Comparison of ENCODE assay signal across 20 cellular contexts in genomic region chr2:28117104-28117596, GRCh38.
DNase-seq lines count a peak whose midpoint lies in the region; ATAC-seq, FAIRE-seq and TF ChIP-seq lines count a peak whose summit lies in the region.
"Had no signal": no experiment of that assay in that cellular context is flagged by ENCODE, and none has a peak within 500 bp of the region (broad histone marks: within the 10 kb centered on the region; RNA-seq: fewer than 3 reads in every experiment).

No MANE protein-coding gene starts in this region.

- no peaks in the 10 kb centered on the region for H4K20me1 ChIP-seq in HepG2 (ENCODE audit: insufficient read depth, low read length)
- no peaks in the 10 kb centered on the region for H4K20me1 ChIP-seq in astrocyte (ENCODE audit: insufficient read depth, low read length)

- TF ChIP-seq EP300 in HepG2 (IDR thresholded peaks at IDR 0.05; ENCODE audit: low read depth in 2 of 2, low read length in 2 of 2) (peak in 1 of 2 experiments; percentile 56; a peak in 2 of 4 replicates), HepG2 (CRISPR knock-in tag; IDR thresholded peaks at IDR 0.05; ENCODE audit: borderline replicate concordance) (peak; percentile 68; the same call in 1 of the 2 replicates)

- peak; percentile 92 for DNase-seq in HepG2 (ENCODE audit: low spot score)
- no peak for DNase-seq in right lobe of liver
- peak; percentile 39 for DNase-seq in astrocyte (ENCODE audit: low read depth)
- DNase-seq in left lung: peak in 1 of 2 donors; percentile 35
- DNase-seq in urothelium cell line (ENCODE audit: low spot score): no peak
- DNase-seq: activated CD4-positive, alpha-beta T cell treated with anti-CD3 and anti-CD28 coated beads for 48 hours; activated effector memory CD4-positive, alpha-beta T cell treated with Interleukin-2 at 50 U/mL for 16 hours; DMS79 treated with DMSO at 0.1 percent for 48 hours; naive thymus-derived CD8-positive, alpha-beta T cell; NCI-H2029; spleen; stimulated activated CD4-positive, alpha-beta T cell treated with anti-CD3 and anti-CD28 coated beads, Interleukin-4, amount 100 ng/mL, for 4 hours; SW 1271 had no signal

- peaks cover 13% of the 10 kb centered on the region for H3K4me1 Mint-ChIP-seq in astrocyte (ENCODE audit: low read depth, unreplicated experiment)

- peaks cover 5% of the 10 kb centered on the region for H3K36me3 Mint-ChIP-seq in astrocyte (ENCODE audit: low read depth, unreplicated experiment)

- TF ChIP-seq POLR2A in HepG2 (IDR thresholded peaks at IDR 0.05; ENCODE audit: insufficient read depth in 1 of 2, low read depth in 2 of 2, low read length in 2 of 2) (no peak), right lobe of liver (IDR thresholded peaks at IDR 0.05) (no peak)

- POLR2A ChIA-PET in HepG2 (lab: Yijun Ruan, JAX): interaction anchor here (0.9 to 1.4 kb wide), 2 partner anchors 15 to 19 kb away, joined by 3 to 6 read pairs; no protein-coding TSS in a partner anchor

- CTCF ChIA-PET in HepG2 (lab: Yijun Ruan, JAX; ENCODE audit: low intra/inter-chr PET ratio, low total read pairs): no interaction called here

- 3% methylated on average over 2 of the region's 2 CpGs for WGBS in HepG2 (ENCODE audit: low lambda C conversion rate)
- 45% methylated on average over 2 of the region's 2 CpGs for WGBS in right lobe of liver (ENCODE audit: insufficient coverage, low coverage, low lambda C conversion rate, missing lambda C conversion rate)

- ATAC-seq in HepG2 (peak; percentile 100), right lobe of liver (no peak), left lung (peak; percentile 98), GM19467 (IDR thresholded peaks at IDR 0.05; ENCODE audit: unreplicated experiment) (no peak), GM19328 (IDR thresholded peaks at IDR 0.05; ENCODE audit: unreplicated experiment) (no peak), GM21526 (IDR thresholded peaks at IDR 0.05; ENCODE audit: low FRiP score, unreplicated experiment) (no peak)
- ATAC-seq: esophagus mucosa; naive thymus-derived CD8-positive, alpha-beta T cell had no signal

- intact Hi-C loops in HepG2 (cut with micrococcal nuclease; ENCODE audit: unreplicated experiment): no loop called here
- intact Hi-C loops in right lobe of liver (cut with DNase I): no loop called here
- intact Hi-C loops in left lung (cut with DNase I): no loop called here

- H3K9me3 Mint-ChIP-seq in astrocyte (ENCODE audit: unreplicated experiment): peaks cover 8% of the 10 kb centered on the region
- H3K9me3 Mint-ChIP-seq: central memory CD8-positive, alpha-beta T cell; naive thymus-derived CD8-positive, alpha-beta T cell had no signal

- TF ChIP-seq RAD21 in HepG2 (CRISPR knock-in tag; IDR thresholded peaks at IDR 0.05): no peak

- H3K4me2 ChIP-seq in HepG2 (ENCODE audit: low read depth, low read length): peak overlapping the region; percentile 29
- no peak overlapping the region for H3K4me2 ChIP-seq in astrocyte (ENCODE audit: low read length)

- H3K4me3 ChIP-seq in HepG2 (replicated peaks in 1 of 3; ENCODE audit: insufficient read depth in 1 of 3, low read depth in 2 of 3, low read length in 3 of 3): no peak overlapping the region
- no peak overlapping the region for H3K4me3 ChIP-seq in right lobe of liver
- no peak overlapping the region for H3K4me3 ChIP-seq in astrocyte (ENCODE audit: insufficient read depth, low read depth, low read length)
- no peak overlapping the region for H3K4me3 ChIP-seq in left lung
- H3K4me3 ChIP-seq: spleen had no signal

- no peaks in the 10 kb centered on the region for H3K27me3 ChIP-seq in HepG2 (ENCODE audit: control insufficient read depth in 1 of 2, insufficient read depth in 2 of 2, low read length in 2 of 2)
- no peaks in the 10 kb centered on the region for H3K27me3 ChIP-seq in right lobe of liver
- no peaks in the 10 kb centered on the region for H3K27me3 ChIP-seq in astrocyte (ENCODE audit: insufficient read depth, low read length)
- H3K27me3 ChIP-seq in left lung: no peaks in the 10 kb centered on the region
- H3K27me3 ChIP-seq: spleen had no signal

- BruUV-seq in HepG2 (replicated peaks; lab: Mats Ljungman, UMichigan): no TSS peak

- peak overlapping the region; percentile 27 for H3K27ac ChIP-seq in HepG2 (ENCODE audit: extremely low read length, insufficient read depth, low read length)
- no peak overlapping the region for H3K27ac ChIP-seq in right lobe of liver
- no peak overlapping the region for H3K27ac ChIP-seq in astrocyte (ENCODE audit: low read depth, low read length)
- no peak overlapping the region for H3K27ac ChIP-seq in left lung
- H3K27ac ChIP-seq: HL-60, spleen had no signal

- no peak overlapping the region for H3K9ac ChIP-seq in HepG2 (ENCODE audit: insufficient read depth, low read depth, low read length)
- H3K9ac ChIP-seq in astrocyte (ENCODE audit: low read length): no peak overlapping the region

- H2AFZ ChIP-seq in HepG2 (ENCODE audit: low read length) (no peak overlapping the region), astrocyte (ENCODE audit: low read depth, low read length) (no peak overlapping the region)

- H3K36me3 ChIP-seq in HepG2 (replicated peaks in 1 of 2; ENCODE audit: control insufficient read depth in 1 of 2, insufficient read depth in 2 of 2, low read length in 2 of 2): no peaks in the 10 kb centered on the region
- H3K36me3 ChIP-seq in right lobe of liver: no peaks in the 10 kb centered on the region
- H3K36me3 ChIP-seq in astrocyte (ENCODE audit: insufficient read depth, low read length): no peaks in the 10 kb centered on the region
- H3K36me3 ChIP-seq in left lung: no peaks in the 10 kb centered on the region

- H3K9me3 ChIP-seq in HepG2 (ENCODE audit: low read length) (no peaks in the 10 kb centered on the region), right lobe of liver (no peaks in the 10 kb centered on the region), astrocyte (ENCODE audit: insufficient read depth, low read depth, low read length) (no peaks in the 10 kb centered on the region), left lung (no peaks in the 10 kb centered on the region)

- H3K27me3 Mint-ChIP-seq in astrocyte (ENCODE audit: low read depth, unreplicated experiment): no peaks in the 10 kb centered on the region
- H3K27me3 Mint-ChIP-seq: central memory CD8-positive, alpha-beta T cell; naive thymus-derived CD8-positive, alpha-beta T cell had no signal

- H3K79me2 ChIP-seq in HepG2 (ENCODE audit: insufficient read depth, low read length) (no peaks in the 10 kb centered on the region), astrocyte (ENCODE audit: insufficient read depth, low read length) (no peaks in the 10 kb centered on the region)

- FAIRE-seq in HepG2 (lab: Jason Lieb, UNC) (peak; percentile 63), astrocyte (lab: Jason Lieb, UNC) (no peak), urothelium cell line (lab: Jason Lieb, UNC) (peak; percentile 27)

- no peak for TF ChIP-seq CTCF in HepG2 (CRISPR knock-in tag; IDR thresholded peaks at IDR 0.05)
- no peak for TF ChIP-seq CTCF in right lobe of liver (IDR thresholded peaks at IDR 0.05)
- TF ChIP-seq CTCF in astrocyte (IDR thresholded peaks at IDR 0.05; ENCODE audit: insufficient read depth, low read depth, low read length): no peak
- TF ChIP-seq CTCF in left lung (IDR thresholded peaks at IDR 0.05): no peak

- H3K4me3 Mint-ChIP-seq in astrocyte (ENCODE audit: unreplicated experiment): no peak overlapping the region
- H3K4me3 Mint-ChIP-seq: CD14-positive monocyte; central memory CD8-positive, alpha-beta T cell; naive thymus-derived CD8-positive, alpha-beta T cell had no signal

- H3K4me1 ChIP-seq in HepG2 (ENCODE audit: insufficient read depth, low read length): peaks cover 25% of the 10 kb centered on the region
- H3K4me1 ChIP-seq in right lobe of liver: no peaks in the 10 kb centered on the region
- H3K4me1 ChIP-seq in astrocyte (ENCODE audit: insufficient read depth, low read length): no peaks in the 10 kb centered on the region
- peaks cover 4 to 6% of the 10 kb centered on the region in 2 donors for H3K4me1 ChIP-seq in left lung
- H3K4me1 ChIP-seq: spleen had no signal

- H3K27ac Mint-ChIP-seq in astrocyte (ENCODE audit: unreplicated experiment): no peak overlapping the region

- in situ Hi-C loops in HepG2 (cut with HindIII; ENCODE audit: extremely low pct_ligation_motif_present, low pct_unique_long_range_greater_than_20kb): no loop called here

TF ChIP-seq in HepG2, 621 proteins besides CTCF, POLR2A, EP300 and RAD21 (continues in another document):
- TF ChIP-seq, protein P1, sequence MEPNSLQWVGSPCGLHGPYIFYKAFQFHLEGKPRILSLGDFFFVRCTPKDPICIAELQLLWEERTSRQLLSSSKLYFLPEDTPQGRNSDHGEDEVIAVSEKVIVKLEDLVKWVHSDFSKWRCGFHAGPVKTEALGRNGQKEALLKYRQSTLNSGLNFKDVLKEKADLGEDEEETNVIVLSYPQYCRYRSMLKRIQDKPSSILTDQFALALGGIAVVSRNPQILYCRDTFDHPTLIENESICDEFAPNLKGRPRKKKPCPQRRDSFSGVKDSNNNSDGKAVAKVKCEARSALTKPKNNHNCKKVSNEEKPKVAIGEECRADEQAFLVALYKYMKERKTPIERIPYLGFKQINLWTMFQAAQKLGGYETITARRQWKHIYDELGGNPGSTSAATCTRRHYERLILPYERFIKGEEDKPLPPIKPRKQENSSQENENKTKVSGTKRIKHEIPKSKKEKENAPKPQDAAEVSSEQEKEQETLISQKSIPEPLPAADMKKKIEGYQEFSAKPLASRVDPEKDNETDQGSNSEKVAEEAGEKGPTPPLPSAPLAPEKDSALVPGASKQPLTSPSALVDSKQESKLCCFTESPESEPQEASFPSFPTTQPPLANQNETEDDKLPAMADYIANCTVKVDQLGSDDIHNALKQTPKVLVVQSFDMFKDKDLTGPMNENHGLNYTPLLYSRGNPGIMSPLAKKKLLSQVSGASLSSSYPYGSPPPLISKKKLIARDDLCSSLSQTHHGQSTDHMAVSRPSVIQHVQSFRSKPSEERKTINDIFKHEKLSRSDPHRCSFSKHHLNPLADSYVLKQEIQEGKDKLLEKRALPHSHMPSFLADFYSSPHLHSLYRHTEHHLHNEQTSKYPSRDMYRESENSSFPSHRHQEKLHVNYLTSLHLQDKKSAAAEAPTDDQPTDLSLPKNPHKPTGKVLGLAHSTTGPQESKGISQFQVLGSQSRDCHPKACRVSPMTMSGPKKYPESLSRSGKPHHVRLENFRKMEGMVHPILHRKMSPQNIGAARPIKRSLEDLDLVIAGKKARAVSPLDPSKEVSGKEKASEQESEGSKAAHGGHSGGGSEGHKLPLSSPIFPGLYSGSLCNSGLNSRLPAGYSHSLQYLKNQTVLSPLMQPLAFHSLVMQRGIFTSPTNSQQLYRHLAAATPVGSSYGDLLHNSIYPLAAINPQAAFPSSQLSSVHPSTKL (CRISPR knock-in tag; IDR thresholded peaks at IDR 0.05): peak; percentile 58; the same call in 1 of the 2 replicates
- TF ChIP-seq ZNF430 (CRISPR knock-in tag; IDR thresholded peaks at IDR 0.05) (no peak), NCOA5 (CRISPR knock-in tag; IDR thresholded peaks at IDR 0.05) (no peak), ZNF331 (CRISPR knock-in tag; IDR thresholded peaks at IDR 0.05) (no peak), RCOR2 (CRISPR knock-in tag; IDR thresholded peaks at IDR 0.05) (peak; percentile 27; the same call in 1 of the 2 replicates), KLF11 (CRISPR knock-in tag; IDR thresholded peaks at IDR 0.05) (no peak), PPARG (CRISPR knock-in tag; conservative IDR thresholded peaks at IDR 0.05) (0 out of 2 replicates have a peak, but pooled peaks have one; percentile 20), ZNF253 (CRISPR knock-in tag; IDR thresholded peaks at IDR 0.05; ENCODE audit: borderline replicate concordance) (no peak), SMAD3 (CRISPR knock-in tag; IDR thresholded peaks at IDR 0.05) (no peak)

Comparison
In these comparisons a context has a peak if more than half of its experiments do, and no peak if none do; other contexts are left out.
1. ATAC-seq: peak in HepG2 (single experiment) and left lung (single experiment); none in right lobe of liver (0 of 4), GM19467 (single experiment), GM19328 (single experiment) and GM21526 (single experiment).
2. DNase-seq: peak in HepG2 (single experiment) and astrocyte (single experiment); none in right lobe of liver (0 of 3) and urothelium cell line (single experiment).